ENCODE assay signal across 31 cellular contexts in genomic region chr7:106944035-106944665, GRCh38.
"Had no signal": no experiment of that assay in that cellular context is flagged by ENCODE, and none has a peak within 500 bp of the region (broad histone marks: within the 10 kb centered on the region; RNA-seq: fewer than 3 reads in every experiment).

No MANE protein-coding gene starts in this region.

- H3K27ac ChIP-seq: epithelial cell of prostate, esophagus squamous epithelium, heart right ventricle, left ventricle myocardium inferior, pancreas, prostate gland, skin epidermis, thoracic aorta, uterus had no signal

- H3K27me3 Mint-ChIP-seq: activated CD4-positive, alpha-beta T cell treated with anti-CD3 and anti-CD28 coated beads for 36 hours; activated naive CD8-positive, alpha-beta T cell had no signal

- H3K4me3 Mint-ChIP-seq: activated CD4-positive, alpha-beta T cell treated with anti-CD3 and anti-CD28 coated beads for 36 hours; activated naive CD8-positive, alpha-beta T cell; activated T-cell treated with anti-CD3 and anti-CD28 coated beads, Interleukin-2, amount 50 U/mL, for 72 hours; mesothelial cell of epicardium; naive B cell; nephron progenitor cell; type B pancreatic cell had no signal

- H3K4me1 Mint-ChIP-seq: activated CD4-positive, alpha-beta T cell treated with anti-CD3 and anti-CD28 coated beads for 36 hours; mesothelial cell of epicardium; naive B cell; nephron progenitor cell had no signal

- ATAC-seq: activated CD4-positive, alpha-beta T cell treated with anti-CD3 and anti-CD28 coated beads for 36 hours; activated T-cell treated with anti-CD3 and anti-CD28 coated beads, Interleukin-2, amount 50 U/mL, for 72 hours; heart right ventricle; pancreas; sciatic nerve; stimulated activated naive CD8-positive, alpha-beta T cell treated with anti-CD3 and anti-CD28 coated beads, Interleukin-15, Interleukin-2, amounts not matched to agents 100 U/mL and 50 U/mL, for 24 hours had no signal

- H3K36me3 Mint-ChIP-seq: activated naive CD8-positive, alpha-beta T cell; mesothelial cell of epicardium; type B pancreatic cell had no signal

- H3K4me1 ChIP-seq: esophagus squamous epithelium, heart right ventricle, left ventricle myocardium inferior, pancreas, prostate gland, uterus had no signal

- H3K36me3 ChIP-seq: esophagus squamous epithelium, heart right ventricle, left ventricle myocardium inferior, pancreas, prostate gland, thoracic aorta, uterus had no signal

- DNase-seq: activated CD4-positive, alpha-beta T cell treated with anti-CD3 and anti-CD28 coated beads for 36 hours; activated CD4-positive, alpha-beta T cell treated with anti-CD3 and anti-CD28 coated beads, Interleukin-2, amount 50 U/mL, for 4 hours; activated CD4-positive, CD25-positive, alpha-beta regulatory T cell; activated naive CD4-positive, alpha-beta T cell; activated T-cell treated with anti-CD3 and anti-CD28 coated beads for 4 hours; activated T-cell treated with anti-CD3 and anti-CD28 coated beads, Interleukin-2, amount 50 U/mL, for 72 hours; anterior cingulate cortex; dermis blood vessel endothelial cell; effector CD4-positive, alpha-beta T cell; esophagus squamous epithelium; foreskin melanocyte; heart right ventricle; islet precursor cell; left ventricle myocardium inferior; naive B cell; nephron progenitor cell; pancreas; retina; stimulated activated CD4-positive, alpha-beta T cell treated with anti-CD3 and anti-CD28 coated beads, Interleukin-12 subunit alpha, Interleukin-12 subunit beta, amount 100 ng/mL, for 4 hours; stimulated activated CD4-positive, alpha-beta T cell treated with anti-CD3 and anti-CD28 coated beads, Interleukin-4, amount 100 ng/mL, for 1 hour; stimulated activated naive CD8-positive, alpha-beta T cell treated with anti-CD3 and anti-CD28 coated beads, Interleukin-15, Interleukin-2, amounts not matched to agents 100 U/mL and 50 U/mL, for 24 hours; uterus had no signal

- H3K4me3 ChIP-seq: esophagus squamous epithelium, heart right ventricle, left ventricle myocardium inferior, lung, pancreas, prostate gland, skin epidermis, thoracic aorta, uterus had no signal

- H3K9me3 Mint-ChIP-seq: activated T-cell treated with anti-CD3 and anti-CD28 coated beads, Interleukin-2, amount 50 U/mL, for 72 hours; mesothelial cell of epicardium; nephron progenitor cell; type B pancreatic cell had no signal

- H3K27me3 ChIP-seq: esophagus squamous epithelium, heart right ventricle, uterus had no signal

- H3K27ac Mint-ChIP-seq: activated CD4-positive, alpha-beta T cell treated with anti-CD3 and anti-CD28 coated beads for 36 hours; activated naive CD8-positive, alpha-beta T cell; activated T-cell treated with anti-CD3 and anti-CD28 coated beads, Interleukin-2, amount 50 U/mL, for 72 hours; mesothelial cell of epicardium; nephron progenitor cell; type B pancreatic cell had no signal

- H3K9me3 ChIP-seq: esophagus squamous epithelium, heart right ventricle, left ventricle myocardium inferior, pancreas, prostate gland, thoracic aorta, uterus had no signal
